Comparison of ENCODE assay signal across 17 cellular contexts in the genomic region with DNA sequence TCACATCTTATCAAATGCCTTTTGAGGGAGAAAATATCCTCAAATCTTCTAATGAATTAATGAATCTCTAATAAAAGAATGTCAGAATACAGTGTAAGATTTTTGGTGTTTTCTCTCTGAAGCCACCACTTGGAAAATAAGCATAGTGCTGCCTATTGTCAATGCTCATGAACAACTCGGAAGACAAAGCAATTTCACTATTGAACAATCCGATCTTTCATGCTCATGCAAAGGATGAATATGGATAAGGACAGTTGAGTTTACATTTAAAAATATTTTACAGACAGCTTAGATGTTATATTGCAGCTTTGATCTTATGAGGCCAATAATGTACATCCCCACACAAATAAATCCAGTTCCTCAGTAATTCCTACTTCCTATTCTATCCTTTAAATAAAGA. TPM values are rescaled to one million over a fixed set of nuclear protein-coding genes. Genes with fewer than 3 reads are reported as not detected.
DNase-seq lines count a peak whose midpoint lies in the region; TF ChIP-seq lines count a peak whose summit lies in the region.
"Had no signal": no experiment of that assay in that cellular context is flagged by ENCODE, and none has a peak within 500 bp of the region (broad histone marks: within the 10 kb centered on the region; RNA-seq: fewer than 3 reads in every experiment).

No MANE protein-coding gene starts in this region.

- H3K27me3 ChIP-seq in layer of hippocampus (ENCODE audit: control insufficient read depth, insufficient read depth, low read length), result no peaks in the 10 kb centered on the region

- H3K27ac ChIP-seq in cingulate gyrus (ENCODE audit: low read depth, low read length) (peak overlapping the region; percentile 90), layer of hippocampus (ENCODE audit: low read depth, low read length) (peak overlapping the region; percentile 61), temporal lobe (ENCODE audit: low read depth, low read length) (peak overlapping the region; percentile 77)

- no peak overlapping the region for H3K4me3 ChIP-seq in foreskin fibroblast (ENCODE audit: low read depth in 1 of 2, low read length in 2 of 2)
- H3K4me3 ChIP-seq: HAP-1 had no signal

- DNase-seq in pons (ENCODE audit: low spot score) (peak; percentile 86), SIG-M5 (lab: John Stamatoyannopoulos, UW) (no peak), foreskin fibroblast (no peak), NCI-H1048 (lab: John Stamatoyannopoulos, UW) (no peak), GDM1 (lab: John Stamatoyannopoulos, UW) (no peak)
- DNase-seq: C1 segment of cervical spinal cord; Caco-2; CD4-positive, alpha-beta memory T cell; DMS79; EL; GF-D8; GOT3; HFFc6 had no signal

- no peak for TF ChIP-seq CTCF in foreskin fibroblast (IDR thresholded peaks at IDR 0.05; ENCODE audit: low read depth, low read length)

RNA-seq across cellular contexts. Expression of a gene that starts 40.6 kb away (rescaled TPM):
- 99.1 TPM for total RNA-seq in temporal lobe
